ENCODE assay signal across 2 cellular contexts in the genomic region with DNA sequence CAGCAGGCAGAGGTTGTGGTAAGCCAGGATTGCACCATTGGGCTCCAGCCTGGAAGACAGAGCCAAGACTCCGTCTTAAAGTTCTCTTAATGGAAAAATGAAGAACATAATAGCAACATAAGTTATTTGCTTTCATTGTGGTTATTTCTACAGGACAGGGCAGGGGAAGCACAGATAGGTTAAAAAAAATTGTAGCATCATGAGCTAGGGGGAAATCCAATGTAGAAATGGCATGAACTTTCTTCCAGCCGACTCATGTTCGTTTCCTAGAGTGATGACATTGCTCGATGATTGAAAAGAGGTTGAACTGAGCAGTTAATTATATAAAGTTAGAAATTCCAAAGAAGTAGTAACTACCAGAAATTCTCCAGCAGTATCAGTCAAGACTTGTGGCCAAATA.
TF ChIP-seq lines count a peak whose summit lies in the region.

No MANE protein-coding gene starts in this region.

TF ChIP-seq in liver, 16 proteins besides CTCF, POLR2A, EP300 and RAD21:
- TF ChIP-seq, protein P1, sequence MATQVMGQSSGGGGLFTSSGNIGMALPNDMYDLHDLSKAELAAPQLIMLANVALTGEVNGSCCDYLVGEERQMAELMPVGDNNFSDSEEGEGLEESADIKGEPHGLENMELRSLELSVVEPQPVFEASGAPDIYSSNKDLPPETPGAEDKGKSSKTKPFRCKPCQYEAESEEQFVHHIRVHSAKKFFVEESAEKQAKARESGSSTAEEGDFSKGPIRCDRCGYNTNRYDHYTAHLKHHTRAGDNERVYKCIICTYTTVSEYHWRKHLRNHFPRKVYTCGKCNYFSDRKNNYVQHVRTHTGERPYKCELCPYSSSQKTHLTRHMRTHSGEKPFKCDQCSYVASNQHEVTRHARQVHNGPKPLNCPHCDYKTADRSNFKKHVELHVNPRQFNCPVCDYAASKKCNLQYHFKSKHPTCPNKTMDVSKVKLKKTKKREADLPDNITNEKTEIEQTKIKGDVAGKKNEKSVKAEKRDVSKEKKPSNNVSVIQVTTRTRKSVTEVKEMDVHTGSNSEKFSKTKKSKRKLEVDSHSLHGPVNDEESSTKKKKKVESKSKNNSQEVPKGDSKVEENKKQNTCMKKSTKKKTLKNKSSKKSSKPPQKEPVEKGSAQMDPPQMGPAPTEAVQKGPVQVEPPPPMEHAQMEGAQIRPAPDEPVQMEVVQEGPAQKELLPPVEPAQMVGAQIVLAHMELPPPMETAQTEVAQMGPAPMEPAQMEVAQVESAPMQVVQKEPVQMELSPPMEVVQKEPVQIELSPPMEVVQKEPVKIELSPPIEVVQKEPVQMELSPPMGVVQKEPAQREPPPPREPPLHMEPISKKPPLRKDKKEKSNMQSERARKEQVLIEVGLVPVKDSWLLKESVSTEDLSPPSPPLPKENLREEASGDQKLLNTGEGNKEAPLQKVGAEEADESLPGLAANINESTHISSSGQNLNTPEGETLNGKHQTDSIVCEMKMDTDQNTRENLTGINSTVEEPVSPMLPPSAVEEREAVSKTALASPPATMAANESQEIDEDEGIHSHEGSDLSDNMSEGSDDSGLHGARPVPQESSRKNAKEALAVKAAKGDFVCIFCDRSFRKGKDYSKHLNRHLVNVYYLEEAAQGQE (IDR thresholded peaks at IDR 0.05): no peak
- TF ChIP-seq, protein P2, sequence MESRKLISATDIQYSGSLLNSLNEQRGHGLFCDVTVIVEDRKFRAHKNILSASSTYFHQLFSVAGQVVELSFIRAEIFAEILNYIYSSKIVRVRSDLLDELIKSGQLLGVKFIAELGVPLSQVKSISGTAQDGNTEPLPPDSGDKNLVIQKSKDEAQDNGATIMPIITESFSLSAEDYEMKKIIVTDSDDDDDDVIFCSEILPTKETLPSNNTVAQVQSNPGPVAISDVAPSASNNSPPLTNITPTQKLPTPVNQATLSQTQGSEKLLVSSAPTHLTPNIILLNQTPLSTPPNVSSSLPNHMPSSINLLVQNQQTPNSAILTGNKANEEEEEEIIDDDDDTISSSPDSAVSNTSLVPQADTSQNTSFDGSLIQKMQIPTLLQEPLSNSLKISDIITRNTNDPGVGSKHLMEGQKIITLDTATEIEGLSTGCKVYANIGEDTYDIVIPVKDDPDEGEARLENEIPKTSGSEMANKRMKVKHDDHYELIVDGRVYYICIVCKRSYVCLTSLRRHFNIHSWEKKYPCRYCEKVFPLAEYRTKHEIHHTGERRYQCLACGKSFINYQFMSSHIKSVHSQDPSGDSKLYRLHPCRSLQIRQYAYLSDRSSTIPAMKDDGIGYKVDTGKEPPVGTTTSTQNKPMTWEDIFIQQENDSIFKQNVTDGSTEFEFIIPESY (IDR thresholded peaks at IDR 0.05): no peak
- TF ChIP-seq HNF4A (conservative IDR thresholded peaks at IDR 0.05): no peak
- no peak for TF ChIP-seq HNF4G (IDR thresholded peaks at IDR 0.05)
- TF ChIP-seq SP1 (IDR thresholded peaks at IDR 0.05): no peak
- TF ChIP-seq, protein P3, sequence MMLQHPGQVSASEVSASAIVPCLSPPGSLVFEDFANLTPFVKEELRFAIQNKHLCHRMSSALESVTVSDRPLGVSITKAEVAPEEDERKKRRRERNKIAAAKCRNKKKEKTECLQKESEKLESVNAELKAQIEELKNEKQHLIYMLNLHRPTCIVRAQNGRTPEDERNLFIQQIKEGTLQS (IDR thresholded peaks at IDR 0.05): no peak
- TF ChIP-seq JUND (IDR thresholded peaks at IDR 0.05): no peak
- no peak for TF ChIP-seq FOXA1 (IDR thresholded peaks at IDR 0.05)
- no peak for TF ChIP-seq GABPA (IDR thresholded peaks at IDR 0.05 in 1 of 2, conservative IDR thresholded peaks at IDR 0.05 in 1 of 2)

TF ChIP-seq in HepG2, 621 proteins besides CTCF, POLR2A, EP300 and RAD21 (continues in another document):
- TF ChIP-seq, protein P4, sequence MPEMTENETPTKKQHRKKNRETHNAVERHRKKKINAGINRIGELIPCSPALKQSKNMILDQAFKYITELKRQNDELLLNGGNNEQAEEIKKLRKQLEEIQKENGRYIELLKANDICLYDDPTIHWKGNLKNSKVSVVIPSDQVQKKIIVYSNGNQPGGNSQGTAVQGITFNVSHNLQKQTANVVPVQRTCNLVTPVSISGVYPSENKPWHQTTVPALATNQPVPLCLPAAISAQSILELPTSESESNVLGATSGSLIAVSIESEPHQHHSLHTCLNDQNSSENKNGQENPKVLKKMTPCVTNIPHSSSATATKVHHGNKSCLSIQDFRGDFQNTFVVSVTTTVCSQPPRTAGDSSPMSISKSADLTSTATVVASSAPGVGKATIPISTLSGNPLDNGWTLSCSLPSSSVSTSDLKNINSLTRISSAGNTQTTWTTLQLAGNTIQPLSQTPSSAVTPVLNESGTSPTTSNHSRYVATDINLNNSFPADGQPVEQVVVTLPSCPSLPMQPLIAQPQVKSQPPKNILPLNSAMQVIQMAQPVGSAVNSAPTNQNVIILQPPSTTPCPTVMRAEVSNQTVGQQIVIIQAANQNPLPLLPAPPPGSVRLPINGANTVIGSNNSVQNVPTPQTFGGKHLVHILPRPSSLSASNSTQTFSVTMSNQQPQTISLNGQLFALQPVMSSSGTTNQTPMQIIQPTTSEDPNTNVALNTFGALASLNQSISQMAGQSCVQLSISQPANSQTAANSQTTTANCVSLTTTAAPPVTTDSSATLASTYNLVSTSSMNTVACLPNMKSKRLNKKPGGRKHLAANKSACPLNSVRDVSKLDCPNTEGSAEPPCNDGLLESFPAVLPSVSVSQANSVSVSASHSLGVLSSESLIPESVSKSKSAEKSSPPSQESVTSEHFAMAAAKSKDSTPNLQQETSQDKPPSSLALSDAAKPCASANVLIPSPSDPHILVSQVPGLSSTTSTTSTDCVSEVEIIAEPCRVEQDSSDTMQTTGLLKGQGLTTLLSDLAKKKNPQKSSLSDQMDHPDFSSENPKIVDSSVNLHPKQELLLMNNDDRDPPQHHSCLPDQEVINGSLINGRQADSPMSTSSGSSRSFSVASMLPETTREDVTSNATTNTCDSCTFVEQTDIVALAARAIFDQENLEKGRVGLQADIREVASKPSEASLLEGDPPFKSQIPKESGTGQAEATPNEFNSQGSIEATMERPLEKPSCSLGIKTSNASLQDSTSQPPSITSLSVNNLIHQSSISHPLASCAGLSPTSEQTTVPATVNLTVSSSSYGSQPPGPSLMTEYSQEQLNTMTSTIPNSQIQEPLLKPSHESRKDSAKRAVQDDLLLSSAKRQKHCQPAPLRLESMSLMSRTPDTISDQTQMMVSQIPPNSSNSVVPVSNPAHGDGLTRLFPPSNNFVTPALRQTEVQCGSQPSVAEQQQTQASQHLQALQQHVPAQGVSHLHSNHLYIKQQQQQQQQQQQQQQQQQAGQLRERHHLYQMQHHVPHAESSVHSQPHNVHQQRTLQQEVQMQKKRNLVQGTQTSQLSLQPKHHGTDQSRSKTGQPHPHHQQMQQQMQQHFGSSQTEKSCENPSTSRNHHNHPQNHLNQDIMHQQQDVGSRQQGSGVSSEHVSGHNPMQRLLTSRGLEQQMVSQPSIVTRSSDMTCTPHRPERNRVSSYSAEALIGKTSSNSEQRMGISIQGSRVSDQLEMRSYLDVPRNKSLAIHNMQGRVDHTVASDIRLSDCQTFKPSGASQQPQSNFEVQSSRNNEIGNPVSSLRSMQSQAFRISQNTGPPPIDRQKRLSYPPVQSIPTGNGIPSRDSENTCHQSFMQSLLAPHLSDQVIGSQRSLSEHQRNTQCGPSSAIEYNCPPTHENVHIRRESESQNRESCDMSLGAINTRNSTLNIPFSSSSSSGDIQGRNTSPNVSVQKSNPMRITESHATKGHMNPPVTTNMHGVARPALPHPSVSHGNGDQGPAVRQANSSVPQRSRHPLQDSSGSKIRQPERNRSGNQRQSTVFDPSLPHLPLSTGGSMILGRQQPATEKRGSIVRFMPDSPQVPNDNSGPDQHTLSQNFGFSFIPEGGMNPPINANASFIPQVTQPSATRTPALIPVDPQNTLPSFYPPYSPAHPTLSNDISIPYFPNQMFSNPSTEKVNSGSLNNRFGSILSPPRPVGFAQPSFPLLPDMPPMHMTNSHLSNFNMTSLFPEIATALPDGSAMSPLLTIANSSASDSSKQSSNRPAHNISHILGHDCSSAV (CRISPR knock-in tag; IDR thresholded peaks at IDR 0.05; ENCODE audit: borderline replicate concordance): no peak
- no peak for TF ChIP-seq RXRA (CRISPR knock-in tag; IDR thresholded peaks at IDR 0.05)
- no peak for TF ChIP-seq HNF4G (IDR thresholded peaks at IDR 0.05; ENCODE audit: borderline replicate concordance, low read depth, low read length)
- TF ChIP-seq HNF4G (CRISPR knock-in tag; IDR thresholded peaks at IDR 0.05; ENCODE audit: borderline replicate concordance, low read depth): no peak
- no peak for TF ChIP-seq ZMYM3 (CRISPR knock-in tag; IDR thresholded peaks at IDR 0.05)
- TF ChIP-seq, protein P5, sequence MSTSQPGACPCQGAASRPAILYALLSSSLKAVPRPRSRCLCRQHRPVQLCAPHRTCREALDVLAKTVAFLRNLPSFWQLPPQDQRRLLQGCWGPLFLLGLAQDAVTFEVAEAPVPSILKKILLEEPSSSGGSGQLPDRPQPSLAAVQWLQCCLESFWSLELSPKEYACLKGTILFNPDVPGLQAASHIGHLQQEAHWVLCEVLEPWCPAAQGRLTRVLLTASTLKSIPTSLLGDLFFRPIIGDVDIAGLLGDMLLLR (CRISPR knock-in tag; IDR thresholded peaks at IDR 0.05): no peak
- no peak for TF ChIP-seq ZNF709 (CRISPR knock-in tag; IDR thresholded peaks at IDR 0.05)
- TF ChIP-seq, protein P6, sequence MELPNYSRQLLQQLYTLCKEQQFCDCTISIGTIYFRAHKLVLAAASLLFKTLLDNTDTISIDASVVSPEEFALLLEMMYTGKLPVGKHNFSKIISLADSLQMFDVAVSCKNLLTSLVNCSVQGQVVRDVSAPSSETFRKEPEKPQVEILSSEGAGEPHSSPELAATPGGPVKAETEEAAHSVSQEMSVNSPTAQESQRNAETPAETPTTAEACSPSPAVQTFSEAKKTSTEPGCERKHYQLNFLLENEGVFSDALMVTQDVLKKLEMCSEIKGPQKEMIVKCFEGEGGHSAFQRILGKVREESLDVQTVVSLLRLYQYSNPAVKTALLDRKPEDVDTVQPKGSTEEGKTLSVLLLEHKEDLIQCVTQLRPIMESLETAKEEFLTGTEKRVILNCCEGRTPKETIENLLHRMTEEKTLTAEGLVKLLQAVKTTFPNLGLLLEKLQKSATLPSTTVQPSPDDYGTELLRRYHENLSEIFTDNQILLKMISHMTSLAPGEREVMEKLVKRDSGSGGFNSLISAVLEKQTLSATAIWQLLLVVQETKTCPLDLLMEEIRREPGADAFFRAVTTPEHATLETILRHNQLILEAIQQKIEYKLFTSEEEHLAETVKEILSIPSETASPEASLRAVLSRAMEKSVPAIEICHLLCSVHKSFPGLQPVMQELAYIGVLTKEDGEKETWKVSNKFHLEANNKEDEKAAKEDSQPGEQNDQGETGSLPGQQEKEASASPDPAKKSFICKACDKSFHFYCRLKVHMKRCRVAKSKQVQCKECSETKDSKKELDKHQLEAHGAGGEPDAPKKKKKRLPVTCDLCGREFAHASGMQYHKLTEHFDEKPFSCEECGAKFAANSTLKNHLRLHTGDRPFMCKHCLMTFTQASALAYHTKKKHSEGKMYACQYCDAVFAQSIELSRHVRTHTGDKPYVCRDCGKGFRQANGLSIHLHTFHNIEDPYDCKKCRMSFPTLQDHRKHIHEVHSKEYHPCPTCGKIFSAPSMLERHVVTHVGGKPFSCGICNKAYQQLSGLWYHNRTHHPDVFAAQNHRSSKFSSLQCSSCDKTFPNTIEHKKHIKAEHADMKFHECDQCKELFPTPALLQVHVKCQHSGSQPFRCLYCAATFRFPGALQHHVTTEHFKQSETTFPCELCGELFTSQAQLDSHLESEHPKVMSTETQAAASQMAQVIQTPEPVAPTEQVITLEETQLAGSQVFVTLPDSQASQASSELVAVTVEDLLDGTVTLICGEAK (IDR thresholded peaks at IDR 0.05): no peak
- TF ChIP-seq, protein P6 (CRISPR knock-in tag; IDR thresholded peaks at IDR 0.05): no peak
- no peak for TF ChIP-seq NR2F6 (IDR thresholded peaks at IDR 0.05)
- TF ChIP-seq NR2F6 (CRISPR knock-in tag; IDR thresholded peaks at IDR 0.05): no peak
- TF ChIP-seq FOXK2 (IDR thresholded peaks at IDR 0.05): no peak
- TF ChIP-seq ZNF546 (CRISPR knock-in tag; conservative IDR thresholded peaks at IDR 0.05): no peak
- no peak for TF ChIP-seq DMAP1 (CRISPR knock-in tag; IDR thresholded peaks at IDR 0.05)
- TF ChIP-seq ZNF260 (CRISPR knock-in tag; IDR thresholded peaks at IDR 0.05; ENCODE audit: borderline replicate concordance, low read depth): no peak
- TF ChIP-seq, protein P7, sequence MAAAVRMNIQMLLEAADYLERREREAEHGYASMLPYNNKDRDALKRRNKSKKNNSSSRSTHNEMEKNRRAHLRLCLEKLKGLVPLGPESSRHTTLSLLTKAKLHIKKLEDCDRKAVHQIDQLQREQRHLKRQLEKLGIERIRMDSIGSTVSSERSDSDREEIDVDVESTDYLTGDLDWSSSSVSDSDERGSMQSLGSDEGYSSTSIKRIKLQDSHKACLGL (CRISPR knock-in tag; IDR thresholded peaks at IDR 0.05): no peak
- no peak for TF ChIP-seq KAT7 (CRISPR knock-in tag; IDR thresholded peaks at IDR 0.05; ENCODE audit: borderline replicate concordance)
